1 cellular context compared by ENCODE assay signal in genomic region chr6:63326630-63327029, GRCh38.
DNase-seq lines count a peak whose midpoint lies in the region.

No MANE protein-coding gene starts in this region.

- peak; percentile 4 for DNase-seq in activated gamma-delta T cell (lab: John Stamatoyannopoulos, UW)
